8 cellular contexts compared by ENCODE assay signal in genomic region chr2:190469770-190470169, GRCh38.
DNase-seq lines count a peak whose midpoint lies in the region; ATAC-seq and TF ChIP-seq lines count a peak whose summit lies in the region.

No MANE protein-coding gene starts in this region.

- H3K14ac ChIP-seq in H9 (ENCODE audit: insufficient read depth, low read length), result no peak overlapping the region

- no peak overlapping the region for H3T11ph ChIP-seq in H9 (ENCODE audit: low read length)

- no peaks in the 10 kb centered on the region for H3K79me1 ChIP-seq in H9 (ENCODE audit: insufficient read depth, low read depth, low read length, poor library complexity, severe bottlenecking)

- H3K36me3 Mint-ChIP-seq in H9 (ENCODE audit: insufficient read depth in 1 of 3, low read depth in 3 of 3), result peaks cover 8 to 23% (median 18%) of the 10 kb centered on the region in 3 experiments

- no peak overlapping the region for H2BK120ac ChIP-seq in H9 (ENCODE audit: low read depth, low read length, poor library complexity, severe bottlenecking)

- no peak overlapping the region for H2AK5ac ChIP-seq in H9 (ENCODE audit: insufficient read length, low read length)

- H3K18ac ChIP-seq in H9 (ENCODE audit: insufficient read length, low read depth, low read length), result peak overlapping the region; percentile 6

- H2BK20ac ChIP-seq in H9 (ENCODE audit: low read depth, low read length, poor library complexity, severe bottlenecking), result no peak overlapping the region

- peaks cover 5 to 7% of the 10 kb centered on the region in 2 experiments; a peak in 2 of 4 replicates for H3K4me1 Mint-ChIP-seq in H9

- H3K9me3 Mint-ChIP-seq in H9, result peaks cover 13 to 26% of the 10 kb centered on the region in 2 experiments

- no peaks in the 10 kb centered on the region for H3K23me2 ChIP-seq in H9 (ENCODE audit: insufficient read length, low read depth, low read length, poor library complexity, severe bottlenecking)

- no peak overlapping the region for H3K56ac ChIP-seq in H9 (ENCODE audit: insufficient read length, low read depth, low read length)

- no peak overlapping the region for H3K9ac ChIP-seq in H9 (ENCODE audit: extremely low read depth, insufficient read length, low read length)

- H3K27ac Mint-ChIP-seq in H9, result no peak overlapping the region

- H3K27me3 Mint-ChIP-seq in H9 (ENCODE audit: low read depth), result peaks cover 3% of the 10 kb centered on the region

- H3K4me3 ChIP-seq in epithelial cell of esophagus (ENCODE audit: low read length), result no peak overlapping the region

- no peak overlapping the region for H2BK5ac ChIP-seq in H9 (ENCODE audit: insufficient read length, low read length)

- no peak for TF ChIP-seq CTCF in H9 (conservative IDR thresholded peaks at IDR 0.05)
- TF ChIP-seq CTCF in epithelial cell of esophagus (IDR thresholded peaks at IDR 0.05; ENCODE audit: insufficient read depth, low read depth, low read length, missing control alignments), result no peak

- WGBS in H9 (ENCODE audit: extremely low coverage, insufficient read length, low lambda C conversion rate), result no CpG with 5 or more reads among the region's 2 CpGs

- no peaks in the 10 kb centered on the region for H3K79me2 ChIP-seq in H9 (ENCODE audit: insufficient read depth, low read length)

- H3K4ac ChIP-seq in H9 (ENCODE audit: low read depth, low read length), result no peak overlapping the region

- no peak for ATAC-seq in HG03442 (IDR thresholded peaks at IDR 0.05; ENCODE audit: unreplicated experiment)

- no peak overlapping the region for H4K8ac ChIP-seq in H9 (replicated peaks; ENCODE audit: insufficient read length, low read depth, low read length)

- H2BK12ac ChIP-seq in H9 (ENCODE audit: insufficient read length, low read depth, low read length), result no peak overlapping the region

- H2BK15ac ChIP-seq in H9 (ENCODE audit: low read depth, low read length), result no peak overlapping the region

- H3K4me2 ChIP-seq in H9 (ENCODE audit: insufficient read depth, insufficient read length, low read length), result no peak overlapping the region

- H4K5ac ChIP-seq in H9 (ENCODE audit: insufficient read length, low read depth, low read length), result no peak overlapping the region

- no peak overlapping the region for H3K23ac ChIP-seq in H9 (ENCODE audit: insufficient read length, low read depth, low read length)

- H3K4me1 ChIP-seq in H9 (ENCODE audit: insufficient read depth, low read length), result no peaks in the 10 kb centered on the region

- DNase-seq in H9, result no peak
- DNase-seq in NCI-H524 treated with DMSO at 0.1 percent for 48 hours (lab: John Stamatoyannopoulos, UW), result peak; percentile 70
- peak; percentile 90 for DNase-seq in epithelial cell of esophagus (ENCODE audit: low read depth)
- DNase-seq in pons (ENCODE audit: low spot score), result peak; percentile 73
- DNase-seq in HuH-7 (ENCODE audit: low spot score), result no peak
- DNase-seq in cortex of kidney (lab: John Stamatoyannopoulos, UW), result no peak
- DNase-seq in effector CD4-positive, alpha-beta T cell, result no peak

- no peak overlapping the region for H3K4me3 Mint-ChIP-seq in H9

- H3K27me3 ChIP-seq in H9 (ENCODE audit: insufficient read depth, low read length), result no peaks in the 10 kb centered on the region

- no peaks in the 10 kb centered on the region for H3K9me3 ChIP-seq in H9 (ENCODE audit: control insufficient read depth, low read depth, low read length)

- H4K91ac ChIP-seq in H9 (ENCODE audit: insufficient read length, low read depth, low read length), result no peak overlapping the region

- no peak overlapping the region for H3K27ac ChIP-seq in H9 (ENCODE audit: insufficient read length, low read depth, low read length)

- H4K20me1 ChIP-seq in H9 (ENCODE audit: control insufficient read depth, insufficient read depth, insufficient read length), result no peaks in the 10 kb centered on the region

- no peak overlapping the region for H2AFZ ChIP-seq in H9 (ENCODE audit: low read length)

Comparison
In these comparisons a context has a peak if more than half of its experiments do, and no peak if none do; other contexts are left out.
1. DNase-seq: peak in NCI-H524 treated with DMSO at 0.1 percent for 48 hours (single experiment), epithelial cell of esophagus (single experiment) and pons (single experiment); none in H9 (single experiment), HuH-7 (single experiment), cortex of kidney (single experiment) and effector CD4-positive, alpha-beta T cell (single experiment).